1 cellular context compared by ENCODE assay signal in the genomic region with DNA sequence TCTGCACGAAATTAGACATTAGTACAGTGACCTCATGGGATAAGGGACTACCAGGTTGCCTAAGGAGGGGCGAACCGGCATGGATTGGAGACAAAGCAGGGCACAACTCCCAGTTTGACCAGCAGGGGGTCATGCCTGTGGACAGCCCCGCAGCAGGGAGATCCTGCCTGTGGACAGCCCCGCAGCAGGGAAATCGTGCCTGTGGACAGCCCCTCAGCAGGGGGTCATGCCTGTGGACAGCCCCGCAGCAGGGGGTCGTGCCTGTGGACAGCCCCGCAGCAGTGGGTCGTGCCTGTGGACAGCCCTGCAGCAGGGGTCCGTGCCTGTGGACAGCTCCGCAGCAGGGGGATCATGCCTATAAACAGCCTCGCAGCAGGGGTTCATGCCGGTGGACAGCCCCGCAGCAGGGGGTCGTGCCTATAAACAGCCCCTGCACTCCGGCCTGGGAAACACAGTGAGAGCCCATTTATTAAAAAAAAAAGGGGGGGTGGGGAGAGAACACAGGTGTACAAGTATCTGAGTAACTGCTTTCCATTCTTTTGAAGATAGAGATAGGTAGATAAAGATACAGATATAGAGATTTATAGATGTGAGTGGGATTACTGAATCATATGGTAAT.
A peak's percentile ranks its signal among the peaks of the same experiment; 100 is the strongest.
TF ChIP-seq lines count a peak whose summit lies in the region.

No MANE protein-coding gene starts in this region.

TF ChIP-seq in Ishikawa, 13 proteins besides CTCF, POLR2A, EP300 and RAD21 (continued from another document):
- TF ChIP-seq, protein P1, sequence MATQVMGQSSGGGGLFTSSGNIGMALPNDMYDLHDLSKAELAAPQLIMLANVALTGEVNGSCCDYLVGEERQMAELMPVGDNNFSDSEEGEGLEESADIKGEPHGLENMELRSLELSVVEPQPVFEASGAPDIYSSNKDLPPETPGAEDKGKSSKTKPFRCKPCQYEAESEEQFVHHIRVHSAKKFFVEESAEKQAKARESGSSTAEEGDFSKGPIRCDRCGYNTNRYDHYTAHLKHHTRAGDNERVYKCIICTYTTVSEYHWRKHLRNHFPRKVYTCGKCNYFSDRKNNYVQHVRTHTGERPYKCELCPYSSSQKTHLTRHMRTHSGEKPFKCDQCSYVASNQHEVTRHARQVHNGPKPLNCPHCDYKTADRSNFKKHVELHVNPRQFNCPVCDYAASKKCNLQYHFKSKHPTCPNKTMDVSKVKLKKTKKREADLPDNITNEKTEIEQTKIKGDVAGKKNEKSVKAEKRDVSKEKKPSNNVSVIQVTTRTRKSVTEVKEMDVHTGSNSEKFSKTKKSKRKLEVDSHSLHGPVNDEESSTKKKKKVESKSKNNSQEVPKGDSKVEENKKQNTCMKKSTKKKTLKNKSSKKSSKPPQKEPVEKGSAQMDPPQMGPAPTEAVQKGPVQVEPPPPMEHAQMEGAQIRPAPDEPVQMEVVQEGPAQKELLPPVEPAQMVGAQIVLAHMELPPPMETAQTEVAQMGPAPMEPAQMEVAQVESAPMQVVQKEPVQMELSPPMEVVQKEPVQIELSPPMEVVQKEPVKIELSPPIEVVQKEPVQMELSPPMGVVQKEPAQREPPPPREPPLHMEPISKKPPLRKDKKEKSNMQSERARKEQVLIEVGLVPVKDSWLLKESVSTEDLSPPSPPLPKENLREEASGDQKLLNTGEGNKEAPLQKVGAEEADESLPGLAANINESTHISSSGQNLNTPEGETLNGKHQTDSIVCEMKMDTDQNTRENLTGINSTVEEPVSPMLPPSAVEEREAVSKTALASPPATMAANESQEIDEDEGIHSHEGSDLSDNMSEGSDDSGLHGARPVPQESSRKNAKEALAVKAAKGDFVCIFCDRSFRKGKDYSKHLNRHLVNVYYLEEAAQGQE (IDR thresholded peaks at IDR 0.05; ENCODE audit: low read depth), result peak; percentile 27; the same call in 1 of the 2 replicates
- TF ChIP-seq FOXM1 (IDR thresholded peaks at IDR 0.05; ENCODE audit: borderline replicate concordance, low read depth), result peak; percentile 92
TF ChIP-seq in Ishikawa: peak in this region for 9; not testable (repeated sequence) for 4.
